Comparison of ENCODE assay signal across 22 cellular contexts in the genomic region with DNA sequence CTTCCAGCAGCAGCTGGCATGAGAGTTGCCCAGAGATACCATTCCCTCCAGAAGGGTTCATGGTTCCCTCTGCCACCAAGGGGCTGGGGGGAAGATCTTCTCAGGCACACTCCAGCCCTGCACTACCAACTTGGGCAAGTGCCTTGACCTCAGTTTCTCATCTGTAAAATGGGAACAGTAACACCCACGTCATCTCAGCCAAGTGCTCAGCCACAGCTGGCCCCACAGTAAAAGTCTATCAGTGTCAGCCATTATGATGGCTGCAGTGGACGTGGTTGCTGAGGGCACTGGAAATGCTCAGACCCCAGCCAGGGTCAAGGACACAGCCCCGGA. TPM values are rescaled to one million over a fixed set of nuclear protein-coding genes. Genes with fewer than 3 reads are reported as not detected.
"Had no signal": no experiment of that assay in that cellular context is flagged by ENCODE, and none has a peak within 500 bp of the region (broad histone marks: within the 10 kb centered on the region; RNA-seq: fewer than 3 reads in every experiment).

No MANE protein-coding gene starts in this region.

- H3K27me3 ChIP-seq: neural progenitor cell, ovary, spleen, suprapubic skin, testis, tibial artery, transverse colon, upper lobe of right lung, uterus had no signal

- H3K4me3 ChIP-seq: neural progenitor cell, ovary, psoas muscle, skin epidermis, smooth muscle cell, spleen, suprapubic skin, testis, tibial artery, transverse colon, upper lobe of right lung, uterus had no signal

- H3K4me2 ChIP-seq: neural progenitor cell, smooth muscle cell had no signal

- H2AFZ ChIP-seq: neural progenitor cell, parathyroid adenoma had no signal

- H3K79me2 ChIP-seq: parathyroid adenoma had no signal

- H3K9ac ChIP-seq: neural progenitor cell, parathyroid adenoma had no signal

- H3K4me1 ChIP-seq: parathyroid adenoma, psoas muscle, testis, tibial artery, upper lobe of right lung, uterus had no signal

- H3K36me3 ChIP-seq: neural progenitor cell, ovary, transverse colon, upper lobe of right lung, uterus had no signal

- H3K9me3 ChIP-seq: ovary, psoas muscle, spleen, suprapubic skin, testis, tibial artery, transverse colon, upper lobe of right lung, uterus had no signal

- H3K27ac ChIP-seq: neural progenitor cell, ovary, parathyroid adenoma, psoas muscle, skin epidermis, spleen, suprapubic skin, testis, tibial artery, transverse colon, upper lobe of right lung, uterus had no signal

RNA-seq across cellular contexts. Expression of gene TAS1R2, which starts 16.3 kb away (rescaled TPM):
- total RNA-seq: naive thymus-derived CD4-positive, alpha-beta T cell; natural killer cell; omental fat pad; ovary; progenitor cell of endocrine pancreas; psoas muscle; renal cortical epithelial cell; right cardiac atrium; sciatic nerve; smooth muscle cell; spleen; transverse colon; upper lobe of right lung; urinary bladder had no signal
- polyA plus RNA-seq: naive thymus-derived CD4-positive, alpha-beta T cell; neural cell; ovary; psoas muscle; right cardiac atrium; smooth muscle cell; spleen; urinary bladder had no signal
